ENCODE assay signal across 1 cellular context in the genomic region with DNA sequence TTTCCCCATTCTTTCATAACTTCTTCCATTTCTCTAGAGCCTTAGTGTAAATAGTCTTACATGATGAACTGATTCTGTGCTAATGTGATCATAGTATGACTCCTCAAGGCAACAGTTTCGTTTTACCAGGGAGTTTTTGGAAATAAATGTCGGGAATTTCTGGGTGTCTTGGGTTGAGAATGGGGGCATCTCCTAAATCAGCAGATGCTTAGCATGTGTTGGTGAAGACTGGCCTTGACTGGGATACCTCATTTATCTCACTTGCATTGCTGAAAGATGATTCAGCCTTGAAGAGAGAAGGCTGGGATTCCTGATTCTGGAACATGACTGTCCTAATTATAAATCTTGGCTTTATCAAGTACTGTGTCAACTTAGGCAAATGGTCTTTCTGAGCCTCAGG.
TF ChIP-seq lines count a peak whose summit lies in the region.

No MANE protein-coding gene starts in this region.

TF ChIP-seq in IMR-90, 13 proteins besides CTCF, POLR2A, EP300 and RAD21 (continued from another document):
- TF ChIP-seq, protein P1, sequence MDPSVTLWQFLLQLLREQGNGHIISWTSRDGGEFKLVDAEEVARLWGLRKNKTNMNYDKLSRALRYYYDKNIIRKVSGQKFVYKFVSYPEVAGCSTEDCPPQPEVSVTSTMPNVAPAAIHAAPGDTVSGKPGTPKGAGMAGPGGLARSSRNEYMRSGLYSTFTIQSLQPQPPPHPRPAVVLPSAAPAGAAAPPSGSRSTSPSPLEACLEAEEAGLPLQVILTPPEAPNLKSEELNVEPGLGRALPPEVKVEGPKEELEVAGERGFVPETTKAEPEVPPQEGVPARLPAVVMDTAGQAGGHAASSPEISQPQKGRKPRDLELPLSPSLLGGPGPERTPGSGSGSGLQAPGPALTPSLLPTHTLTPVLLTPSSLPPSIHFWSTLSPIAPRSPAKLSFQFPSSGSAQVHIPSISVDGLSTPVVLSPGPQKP (IDR thresholded peaks at IDR 0.05; ENCODE audit: borderline replicate concordance, low read depth, low read length): no peak
- no peak for TF ChIP-seq RFX5 (IDR thresholded peaks at IDR 0.05; ENCODE audit: low read depth, low read length)
- TF ChIP-seq NFE2L2 (IDR thresholded peaks at IDR 0.05; ENCODE audit: low read depth, low read length): no peak
